ENCODE assay signal across 9 cellular contexts in genomic region chr6:14542670-14543366, GRCh38.
DNase-seq lines count a peak whose midpoint lies in the region; ATAC-seq and TF ChIP-seq lines count a peak whose summit lies in the region.
"Had no signal": no experiment of that assay in that cellular context is flagged by ENCODE, and none has a peak within 500 bp of the region (broad histone marks: within the 10 kb centered on the region; RNA-seq: fewer than 3 reads in every experiment).

No MANE protein-coding gene starts in this region.

- H3K23ac ChIP-seq in IMR-90 (ENCODE audit: low read depth, low read length): no peak overlapping the region

- H3K4me3 ChIP-seq in IMR-90 (ENCODE audit: insufficient read depth, low read depth, low read length): no peak overlapping the region

- H3K9me3 ChIP-seq in IMR-90 (ENCODE audit: control insufficient read depth, insufficient read depth, low read length): no peaks in the 10 kb centered on the region; the same call in 1 of the 2 replicates

- H3K9me3 Mint-ChIP-seq in activated T-cell treated with anti-CD3 and anti-CD28 coated beads, Interleukin-2, amount 50 U/mL, for 72 hours: no peaks in the 10 kb centered on the region
- no peaks in the 10 kb centered on the region for H3K9me3 Mint-ChIP-seq in naive B cell
- no peaks in the 10 kb centered on the region for H3K9me3 Mint-ChIP-seq in effector memory CD8-positive, alpha-beta T cell
- H3K9me3 Mint-ChIP-seq: CD4-positive, CD25-positive, alpha-beta regulatory T cell had no signal

- H2BK15ac ChIP-seq in IMR-90 (ENCODE audit: low read depth, low read length): no peak overlapping the region

- dilution Hi-C loops in IMR-90 (cut with HindIII; ENCODE audit: low sequenced_read_pairs, unreplicated experiment): no loop called here

- H2BK20ac ChIP-seq in IMR-90 (ENCODE audit: low read depth, low read length): no peak overlapping the region

- WGBS in IMR-90 (ENCODE audit: extremely low coverage in 2 of 2, insufficient read length in 1 of 2), 2 experiments: 90% methylated on average over 2 of the region's 10 CpGs; no CpG with 5 or more reads in 1 of the 2 experiments

- peak overlapping the region; percentile 1 for H2AFZ ChIP-seq in IMR-90 (replicated peaks; ENCODE audit: low read length, poor library complexity)

- H3K27me3 Mint-ChIP-seq in activated T-cell treated with anti-CD3 and anti-CD28 coated beads, Interleukin-2, amount 50 U/mL, for 72 hours (ENCODE audit: low read depth): no peaks in the 10 kb centered on the region
- H3K27me3 Mint-ChIP-seq in naive B cell: no peaks in the 10 kb centered on the region
- peaks cover 0 to 12% of the 10 kb centered on the region in 2 donors for H3K27me3 Mint-ChIP-seq in effector memory CD8-positive, alpha-beta T cell
- H3K27me3 Mint-ChIP-seq: CD4-positive, CD25-positive, alpha-beta regulatory T cell had no signal

- peak overlapping the region; percentile 42 to 73 for H3K4me3 Mint-ChIP-seq in activated T-cell treated with anti-CD3 and anti-CD28 coated beads, Interleukin-2, amount 50 U/mL, for 72 hours
- H3K4me3 Mint-ChIP-seq in naive B cell: peak overlapping the region in 5 of 8 donors; percentile 14 to 77 (median 71)
- no peak overlapping the region for H3K4me3 Mint-ChIP-seq in effector memory CD8-positive, alpha-beta T cell
- H3K4me3 Mint-ChIP-seq: CD4-positive, CD25-positive, alpha-beta regulatory T cell had no signal

- POLR2A ChIA-PET in IMR-90 (lab: Charles Lee; ENCODE audit: unreplicated experiment): no interaction called here

- H3K4ac ChIP-seq in IMR-90 (ENCODE audit: low read depth, low read length): no peak overlapping the region

- in situ Hi-C loops in IMR-90 (cut with MboI; ENCODE audit: low sequenced_read_pairs): no loop called here

- no peak overlapping the region for H4K5ac ChIP-seq in IMR-90 (ENCODE audit: low read depth, low read length)

- H3K14ac ChIP-seq in IMR-90 (replicated peaks; ENCODE audit: low read depth, low read length): no peak overlapping the region

- no peak overlapping the region for H2BK5ac ChIP-seq in IMR-90 (ENCODE audit: low read depth, low read length, poor library complexity, severe bottlenecking)

- peaks cover 5% of the 10 kb centered on the region for H3K4me1 ChIP-seq in IMR-90 (ENCODE audit: control insufficient read depth, insufficient read depth, low read length)

- H3K18ac ChIP-seq in IMR-90 (ENCODE audit: low read depth, low read length): no peak overlapping the region

- BruUV-seq in IMR-90 (replicated peaks; lab: Mats Ljungman, UMichigan): no TSS peak

- no peak overlapping the region for H3K27ac ChIP-seq in IMR-90 (ENCODE audit: insufficient read depth, low read length)

- H3K9me1 ChIP-seq in IMR-90 (ENCODE audit: insufficient read depth, low read length): 0 out of 2 replicates have a peak, but pooled peaks cover 3% of the 10 kb centered on the region

- no peaks in the 10 kb centered on the region for H3K36me3 ChIP-seq in IMR-90 (ENCODE audit: control insufficient read depth, insufficient read depth, low read length)

- no peak overlapping the region for H3K56ac ChIP-seq in IMR-90 (ENCODE audit: extremely low read depth, insufficient read depth, low read length)

- H3K36me3 Mint-ChIP-seq in activated T-cell treated with anti-CD3 and anti-CD28 coated beads, Interleukin-2, amount 50 U/mL, for 72 hours (ENCODE audit: insufficient read depth in 2 of 2): no peaks in the 10 kb centered on the region
- peaks cover 0 to 5% of the 10 kb centered on the region in 2 donors for H3K36me3 Mint-ChIP-seq in naive B cell
- no peaks in the 10 kb centered on the region for H3K36me3 Mint-ChIP-seq in effector memory CD8-positive, alpha-beta T cell (ENCODE audit: insufficient read depth)
- H3K36me3 Mint-ChIP-seq: CD4-positive, CD25-positive, alpha-beta regulatory T cell had no signal

- peak overlapping the region; percentile 35; the same call in 1 of the 2 replicates for H2AK5ac ChIP-seq in IMR-90 (ENCODE audit: low read depth, low read length)

- H3K27ac Mint-ChIP-seq in activated T-cell treated with anti-CD3 and anti-CD28 coated beads, Interleukin-2, amount 50 U/mL, for 72 hours: peak overlapping the region; percentile 72
- H3K27ac Mint-ChIP-seq in naive B cell: peak overlapping the region in 5 of 6 donors; percentile 11 to 90 (median 30)
- no peak overlapping the region for H3K27ac Mint-ChIP-seq in effector memory CD8-positive, alpha-beta T cell

- H3K9ac ChIP-seq in IMR-90 (ENCODE audit: low read depth, low read length): no peak overlapping the region

- TF ChIP-seq POLR2A in IMR-90 (IDR thresholded peaks at IDR 0.05; ENCODE audit: low read depth, low read length): no peak

- H2AK9ac ChIP-seq in IMR-90 (replicated peaks; ENCODE audit: low read depth, low read length, poor library complexity): no peak overlapping the region

- H4K91ac ChIP-seq in IMR-90 (ENCODE audit: insufficient read depth, low read depth, low read length): no peak overlapping the region

- intact Hi-C loops in IMR-90 (cut with micrococcal nuclease): no loop called here

- CTCF ChIA-PET in IMR-90 (lab: Yijun Ruan, JAX): interaction anchor here (0.6 to 0.7 kb wide), 3 partner anchors 9 to 25 kb away, joined by 3 to 5 read pairs (median 3); no protein-coding TSS in a partner anchor

- H3K27me3 ChIP-seq in IMR-90 (ENCODE audit: control insufficient read depth, insufficient read depth, low read length): 0 out of 2 replicates have a peak, but pooled peaks cover 2% of the 10 kb centered on the region

- DNase-seq in NCI-H748 (lab: John Stamatoyannopoulos, UW; ENCODE audit: unreplicated experiment) (peak; percentile 51), NCI-H748 treated with DMSO at 0.1 percent for 48 hours (lab: John Stamatoyannopoulos, UW) (no peak), IMR-90 (peak; percentile 96), naive B cell (peak; percentile 37), NCI-H1930 (lab: John Stamatoyannopoulos, UW) (no peak), mesenteric fat pad (ENCODE audit: low spot score) (no peak)
- peak; percentile 80 to 88 for DNase-seq in activated T-cell treated with anti-CD3 and anti-CD28 coated beads, Interleukin-2, amount 50 U/mL, for 72 hours
- DNase-seq in effector memory CD8-positive, alpha-beta T cell: no peak

- ATAC-seq in IMR-90 (ENCODE audit: low read depth) (peak; percentile 99), naive B cell (ENCODE audit: low read depth in 2 of 2) (peak; percentile 98)
- peak; percentile 100 for ATAC-seq in activated T-cell treated with anti-CD3 and anti-CD28 coated beads, Interleukin-2, amount 50 U/mL, for 72 hours (replicated peaks in 1 of 2)
- no peak for ATAC-seq in effector memory CD8-positive, alpha-beta T cell (replicated peaks)

- peak; percentile 40; the same call in 1 of the 2 replicates for TF ChIP-seq RAD21 in IMR-90 (IDR thresholded peaks at IDR 0.05; ENCODE audit: low read length)

- H3K79me1 ChIP-seq in IMR-90 (ENCODE audit: low read depth in 1 of 2, low read length in 2 of 2): no peaks in the 10 kb centered on the region

- H4K8ac ChIP-seq in IMR-90 (ENCODE audit: low read depth in 2 of 2, low read length in 2 of 2): no peak overlapping the region

- no peak overlapping the region; the same call in 1 of the 2 replicates for H3K4me2 ChIP-seq in IMR-90 (ENCODE audit: low read depth, low read length)

- TF ChIP-seq CTCF in IMR-90 (conservative IDR thresholded peaks at IDR 0.05; ENCODE audit: low read depth, low read length): no peak

- no peak overlapping the region; the same call in 1 of the 2 replicates for H2BK120ac ChIP-seq in IMR-90 (ENCODE audit: low read depth, low read length)

- H4K20me1 ChIP-seq in IMR-90 (ENCODE audit: insufficient read depth, low read length): no peaks in the 10 kb centered on the region

- H3K4me1 Mint-ChIP-seq in activated T-cell treated with anti-CD3 and anti-CD28 coated beads, Interleukin-2, amount 50 U/mL, for 72 hours (ENCODE audit: low read depth): peaks cover 41% of the 10 kb centered on the region
- peaks cover 19 to 42% (median 32%) of the 10 kb centered on the region in 3 donors for H3K4me1 Mint-ChIP-seq in naive B cell
- H3K4me1 Mint-ChIP-seq in effector memory CD8-positive, alpha-beta T cell (ENCODE audit: low read depth in 2 of 2): peaks cover 0 to 5% of the 10 kb centered on the region in 2 donors

TF ChIP-seq in IMR-90, 13 proteins besides CTCF, POLR2A, EP300 and RAD21 (continues in another document):
- TF ChIP-seq NFE2L2 (IDR thresholded peaks at IDR 0.05; ENCODE audit: low read depth, low read length) (0 out of 2 replicates have a peak, but pooled peaks have one; percentile 22), SMC3 (IDR thresholded peaks at IDR 0.05; ENCODE audit: low read depth, low read length) (peak; percentile 4; the same call in 1 of the 2 replicates), BHLHE40 (IDR thresholded peaks at IDR 0.05; ENCODE audit: low read depth, low read length) (0 out of 2 replicates have a peak, but pooled peaks have one; percentile 25), MAZ (IDR thresholded peaks at IDR 0.05; ENCODE audit: borderline replicate concordance, low read depth, low read length) (no peak), MAFK (IDR thresholded peaks at IDR 0.05; ENCODE audit: low read depth, low read length) (no peak), USF2 (IDR thresholded peaks at IDR 0.05; ENCODE audit: low read depth, low read length) (no peak), CEBPB (IDR thresholded peaks at IDR 0.05; ENCODE audit: low read depth, low read length) (no peak), RCOR1 (IDR thresholded peaks at IDR 0.05; ENCODE audit: insufficient replicate concordance, low read length) (no peak), CHD1 (IDR thresholded peaks at IDR 0.05; ENCODE audit: low read depth, low read length) (no peak), MXI1 (IDR thresholded peaks at IDR 0.05; ENCODE audit: borderline replicate concordance, low read depth, low read length) (no peak), RFX5 (IDR thresholded peaks at IDR 0.05; ENCODE audit: low read depth, low read length) (no peak), FOS (IDR thresholded peaks at IDR 0.05; ENCODE audit: low read depth, low read length) (peak; percentile 94)

Comparison
In these comparisons a context has a peak if more than half of its experiments do, and no peak if none do; other contexts are left out.
1. DNase-seq: peak in NCI-H748 (single experiment), IMR-90 (single experiment), activated T-cell treated with anti-CD3 and anti-CD28 coated beads, Interleukin-2, amount 50 U/mL, for 72 hours (2 of 2) and naive B cell (single experiment); none in NCI-H748 treated with DMSO at 0.1 percent for 48 hours (single experiment), effector memory CD8-positive, alpha-beta T cell (0 of 3), NCI-H1930 (0 of 2) and mesenteric fat pad (single experiment).
2. H3K27ac Mint-ChIP-seq: peak in activated T-cell treated with anti-CD3 and anti-CD28 coated beads, Interleukin-2, amount 50 U/mL, for 72 hours (single experiment) and naive B cell (5 of 6); none in effector memory CD8-positive, alpha-beta T cell (0 of 2).
3. H3K4me3 Mint-ChIP-seq: peak in activated T-cell treated with anti-CD3 and anti-CD28 coated beads, Interleukin-2, amount 50 U/mL, for 72 hours (2 of 2) and naive B cell (5 of 8); none in effector memory CD8-positive, alpha-beta T cell (0 of 2).